29 cellular contexts compared by ENCODE assay signal in the genomic region with DNA sequence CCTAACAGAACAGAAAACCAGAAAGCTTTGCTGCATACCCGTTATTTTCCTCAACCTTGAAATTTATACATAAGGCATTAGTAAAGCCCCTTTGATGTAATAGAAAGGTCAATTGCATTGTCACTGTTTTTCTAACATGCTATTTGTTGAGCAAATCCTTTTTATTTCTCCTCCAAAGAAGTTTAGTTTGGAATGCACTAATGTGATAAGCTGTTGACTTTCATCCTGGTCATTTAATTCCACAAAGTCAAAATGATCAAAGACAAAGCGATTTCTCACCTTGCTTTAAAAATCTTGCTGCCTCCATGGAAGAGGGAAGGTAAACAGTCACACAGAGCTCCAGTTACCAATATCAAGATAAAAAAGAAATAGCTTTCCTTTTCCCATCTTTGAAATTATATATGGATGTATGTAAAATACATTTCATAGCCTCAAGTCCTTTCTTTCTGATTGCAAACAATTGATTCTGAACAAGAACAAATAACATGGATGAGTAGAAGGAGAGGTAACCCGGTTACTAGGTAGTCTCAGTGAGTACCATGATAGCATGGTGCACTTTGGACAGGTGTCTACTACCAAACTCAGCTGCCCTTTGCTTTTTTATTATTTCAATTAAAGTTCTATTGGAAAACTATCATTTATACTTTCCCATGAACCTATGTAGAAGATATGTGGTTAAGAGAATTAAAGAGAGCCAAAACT.
"Had no signal": no experiment of that assay in that cellular context is flagged by ENCODE, and none has a peak within 500 bp of the region (broad histone marks: within the 10 kb centered on the region; RNA-seq: fewer than 3 reads in every experiment).

No MANE protein-coding gene starts in this region.

- H3K4me3 ChIP-seq: pancreas, psoas muscle, skin epidermis, smooth muscle cell, spleen, suprapubic skin, testis, tibial artery, transverse colon, upper lobe of right lung, uterus had no signal

- H3K4me1 ChIP-seq: psoas muscle, spleen, suprapubic skin, testis, tibial artery, transverse colon, upper lobe of right lung, uterus had no signal

- H3K9me3 ChIP-seq: neutrophil, pancreas, psoas muscle, suprapubic skin, testis, tibial artery, transverse colon, upper lobe of right lung, uterus had no signal

- DNase-seq: naive B cell; naive thymus-derived CD8-positive, alpha-beta T cell; nephron progenitor cell; nucleus accumbens; pancreas; psoas muscle; right cardiac atrium; spleen; stimulated activated CD4-positive, alpha-beta T cell treated with anti-CD3 and anti-CD28 coated beads, Interleukin-12 subunit alpha, Interleukin-12 subunit beta, amount 100 ng/mL, for 4 hours; stimulated activated CD4-positive, alpha-beta T cell treated with anti-CD3 and anti-CD28 coated beads, Interleukin-1b, Interleukin-23, amount 100 ng/mL, for 48 hours; stimulated activated CD4-positive, alpha-beta T cell treated with anti-CD3 and anti-CD28 coated beads, Interleukin-4, amount 100 ng/mL, for 1 hour; stimulated activated CD4-positive, alpha-beta T cell treated with anti-CD3 and anti-CD28 coated beads, Interleukin-4, amount 100 ng/mL, for 4 hours; stimulated activated CD8-positive, alpha-beta memory T cell treated with anti-CD3 and anti-CD28 coated beads, Interleukin-4, amount 100 ng/mL, for 48 hours; stimulated activated naive CD4-positive, alpha-beta T cell; stimulated activated naive CD8-positive, alpha-beta T cell treated with anti-CD3 and anti-CD28 coated beads, Interleukin-15, amount 100 ng/mL, for 72 hours; stimulated activated naive CD8-positive, alpha-beta T cell treated with anti-CD3 and anti-CD28 coated beads, Interleukin-15, Interleukin-2, amounts not matched to agents 100 U/mL and 50 U/mL, for 24 hours; substantia nigra; testis; tibial artery; transverse colon; upper lobe of right lung; uterus had no signal

- H3K4me2 ChIP-seq: smooth muscle cell had no signal

- H3K27me3 ChIP-seq: neutrophil, pancreas, spleen, suprapubic skin, testis, tibial artery, transverse colon, upper lobe of right lung, uterus had no signal

- H3K36me3 ChIP-seq: neutrophil, pancreas, spleen, suprapubic skin, tibial artery, transverse colon, upper lobe of right lung, uterus had no signal

- H3K27ac ChIP-seq: neutrophil, pancreas, psoas muscle, skin epidermis, spleen, suprapubic skin, testis, tibial artery, transverse colon, upper lobe of right lung, uterus had no signal

- ATAC-seq: naive thymus-derived CD8-positive, alpha-beta T cell; natural killer cell treated with Interleukin-12 subunit alpha and Interleukin-12 subunit beta and Interleukin-15 and Interleukin-18, amount 100 ng/mL, for 72 hours; pancreas; right cardiac atrium; sciatic nerve; stimulated activated memory B cell treated with anti-CD40 and anti-IgM and Interleukin-4, amounts not matched to agents 10 μg/mL and 1 μg/mL and 100 μg/mL, for 72 hours; stimulated activated naive CD8-positive, alpha-beta T cell treated with anti-CD3 and anti-CD28 coated beads, Interleukin-15, amount 100 ng/mL, for 72 hours; stimulated activated naive CD8-positive, alpha-beta T cell treated with anti-CD3 and anti-CD28 coated beads, Interleukin-15, Interleukin-2, amounts not matched to agents 100 U/mL and 50 U/mL, for 24 hours; upper lobe of right lung had no signal
